Comparison of ENCODE assay signal across 1 cellular context in genomic region chr4:1767770-1768366, GRCh38.
TF ChIP-seq lines count a peak whose summit lies in the region.

No MANE protein-coding gene starts in this region.

TF ChIP-seq in HepG2, 621 proteins besides CTCF, POLR2A, EP300 and RAD21 (continues in another document):
- TF ChIP-seq FLYWCH1 (CRISPR knock-in tag; IDR thresholded peaks at IDR 0.05) (no peak), CEBPZ (IDR thresholded peaks at IDR 0.05; ENCODE audit: low read length) (no peak), ZBTB7B (CRISPR knock-in tag; IDR thresholded peaks at IDR 0.05) (0 out of 2 replicates have a peak, but pooled peaks have one; percentile 5), HNF4G (IDR thresholded peaks at IDR 0.05; ENCODE audit: borderline replicate concordance, low read depth, low read length) (0 out of 2 replicates have a peak, but pooled peaks have one; percentile 1), HNF4G (CRISPR knock-in tag; IDR thresholded peaks at IDR 0.05; ENCODE audit: borderline replicate concordance, low read depth) (no peak), ZNF292 (CRISPR knock-in tag; IDR thresholded peaks at IDR 0.05; ENCODE audit: borderline replicate concordance, low read depth) (no peak), ZNF7 (CRISPR knock-in tag; IDR thresholded peaks at IDR 0.05) (no peak), ZNF3 (CRISPR knock-in tag; IDR thresholded peaks at IDR 0.05) (no peak), ZNF205 (CRISPR knock-in tag; IDR thresholded peaks at IDR 0.05) (no peak), SKIL (CRISPR knock-in tag; IDR thresholded peaks at IDR 0.05; ENCODE audit: borderline replicate concordance) (no peak), NFYB (CRISPR knock-in tag; IDR thresholded peaks at IDR 0.05) (no peak), SMYD3 (CRISPR knock-in tag; IDR thresholded peaks at IDR 0.05) (no peak), TRIM24 (CRISPR knock-in tag; IDR thresholded peaks at IDR 0.05) (no peak), CENPT (CRISPR knock-in tag; IDR thresholded peaks at IDR 0.05; ENCODE audit: low read depth) (no peak), MEF2D (CRISPR knock-in tag; IDR thresholded peaks at IDR 0.05) (no peak), ZNF674 (CRISPR knock-in tag; IDR thresholded peaks at IDR 0.05; ENCODE audit: low read depth) (no peak), ZNF724P (CRISPR knock-in tag; IDR thresholded peaks at IDR 0.05; ENCODE audit: borderline replicate concordance) (no peak), CREM (IDR thresholded peaks at IDR 0.05) (no peak), CREM (CRISPR knock-in tag; IDR thresholded peaks at IDR 0.05) (no peak), ZSCAN9 (CRISPR knock-in tag; IDR thresholded peaks at IDR 0.05; ENCODE audit: borderline replicate concordance) (no peak), ZSCAN30 (CRISPR knock-in tag; IDR thresholded peaks at IDR 0.05) (no peak), ATF6 (CRISPR knock-in tag; conservative IDR thresholded peaks at IDR 0.05) (no peak), MAX (IDR thresholded peaks at IDR 0.05) (no peak), SALL1 (CRISPR knock-in tag; IDR thresholded peaks at IDR 0.05) (no peak), CBX5 (CRISPR knock-in tag; IDR thresholded peaks at IDR 0.05; ENCODE audit: borderline replicate concordance) (0 out of 2 replicates have a peak, but pooled peaks have one; percentile 24), HOXA5 (CRISPR knock-in tag; IDR thresholded peaks at IDR 0.05) (no peak; the same call in 1 of the 2 replicates), ZNF10 (CRISPR knock-in tag; IDR thresholded peaks at IDR 0.05; ENCODE audit: borderline replicate concordance, low read depth) (no peak), CREB3 (CRISPR knock-in tag; IDR thresholded peaks at IDR 0.05) (no peak), MXD3 (CRISPR knock-in tag; IDR thresholded peaks at IDR 0.05) (no peak), HES4 (CRISPR knock-in tag; IDR thresholded peaks at IDR 0.05; ENCODE audit: borderline replicate concordance) (no peak), AGO2 (optimal IDR thresholded peaks at IDR 0.05; ENCODE audit: low read depth, low read length) (no peak), ZNF615 (CRISPR knock-in tag; IDR thresholded peaks at IDR 0.05; ENCODE audit: borderline replicate concordance) (0 out of 2 replicates have a peak, but pooled peaks have one; percentile 29)
- TF ChIP-seq, protein P1, sequence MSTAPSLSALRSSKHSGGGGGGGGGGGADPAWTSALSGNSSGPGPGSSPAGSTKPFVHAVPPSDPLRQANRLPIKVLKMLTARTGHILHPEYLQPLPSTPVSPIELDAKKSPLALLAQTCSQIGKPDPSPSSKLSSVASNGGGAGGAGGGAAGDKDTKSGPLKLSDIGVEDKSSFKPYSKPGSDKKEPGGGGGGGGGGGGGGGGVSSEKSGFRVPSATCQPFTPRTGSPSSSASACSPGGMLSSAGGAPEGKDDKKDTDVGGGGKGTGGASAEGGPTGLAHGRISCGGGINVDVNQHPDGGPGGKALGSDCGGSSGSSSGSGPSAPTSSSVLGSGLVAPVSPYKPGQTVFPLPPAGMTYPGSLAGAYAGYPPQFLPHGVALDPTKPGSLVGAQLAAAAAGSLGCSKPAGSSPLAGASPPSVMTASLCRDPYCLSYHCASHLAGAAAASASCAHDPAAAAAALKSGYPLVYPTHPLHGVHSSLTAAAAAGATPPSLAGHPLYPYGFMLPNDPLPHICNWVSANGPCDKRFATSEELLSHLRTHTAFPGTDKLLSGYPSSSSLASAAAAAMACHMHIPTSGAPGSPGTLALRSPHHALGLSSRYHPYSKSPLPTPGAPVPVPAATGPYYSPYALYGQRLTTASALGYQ (CRISPR knock-in tag; IDR thresholded peaks at IDR 0.05), result peak; percentile 1; the same call in 1 of the 2 replicates
- TF ChIP-seq, protein P2, sequence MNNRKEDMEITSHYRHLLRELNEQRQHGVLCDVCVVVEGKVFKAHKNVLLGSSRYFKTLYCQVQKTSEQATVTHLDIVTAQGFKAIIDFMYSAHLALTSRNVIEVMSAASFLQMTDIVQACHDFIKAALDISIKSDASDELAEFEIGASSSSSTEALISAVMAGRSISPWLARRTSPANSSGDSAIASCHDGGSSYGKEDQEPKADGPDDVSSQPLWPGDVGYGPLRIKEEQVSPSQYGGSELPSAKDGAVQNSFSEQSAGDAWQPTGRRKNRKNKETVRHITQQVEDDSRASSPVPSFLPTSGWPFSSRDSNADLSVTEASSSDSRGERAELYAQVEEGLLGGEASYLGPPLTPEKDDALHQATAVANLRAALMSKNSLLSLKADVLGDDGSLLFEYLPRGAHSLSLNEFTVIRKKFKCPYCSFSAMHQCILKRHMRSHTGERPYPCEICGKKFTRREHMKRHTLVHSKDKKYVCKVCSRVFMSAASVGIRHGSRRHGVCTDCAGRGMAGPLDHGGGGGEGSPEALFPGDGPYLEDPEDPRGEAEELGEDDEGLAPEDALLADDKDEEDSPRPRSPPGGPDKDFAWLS (CRISPR knock-in tag; IDR thresholded peaks at IDR 0.05; ENCODE audit: borderline replicate concordance), result no peak
- TF ChIP-seq, protein P3, sequence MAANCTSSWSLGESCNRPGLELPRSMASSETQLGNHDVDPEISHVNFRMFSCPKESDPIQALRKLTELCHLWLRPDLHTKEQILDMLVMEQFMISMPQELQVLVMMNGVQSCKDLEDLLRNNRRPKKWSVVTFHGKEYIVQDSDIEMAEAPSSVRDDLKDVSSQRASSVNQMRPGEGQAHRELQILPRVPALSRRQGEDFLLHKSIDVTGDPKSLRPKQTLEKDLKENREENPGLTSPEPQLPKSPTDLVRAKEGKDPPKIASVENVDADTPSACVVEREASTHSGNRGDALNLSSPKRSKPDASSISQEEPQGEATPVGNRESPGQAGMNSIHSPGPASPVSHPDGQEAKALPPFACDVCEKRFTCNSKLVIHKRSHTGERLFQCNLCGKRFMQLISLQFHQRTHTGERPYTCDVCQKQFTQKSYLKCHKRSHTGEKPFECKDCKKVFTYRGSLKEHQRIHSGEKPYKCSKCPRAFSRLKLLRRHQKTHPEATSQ (CRISPR knock-in tag; IDR thresholded peaks at IDR 0.05; ENCODE audit: borderline replicate concordance), result 0 out of 2 replicates have a peak, but pooled peaks have one; percentile 59
- TF ChIP-seq, protein P4, sequence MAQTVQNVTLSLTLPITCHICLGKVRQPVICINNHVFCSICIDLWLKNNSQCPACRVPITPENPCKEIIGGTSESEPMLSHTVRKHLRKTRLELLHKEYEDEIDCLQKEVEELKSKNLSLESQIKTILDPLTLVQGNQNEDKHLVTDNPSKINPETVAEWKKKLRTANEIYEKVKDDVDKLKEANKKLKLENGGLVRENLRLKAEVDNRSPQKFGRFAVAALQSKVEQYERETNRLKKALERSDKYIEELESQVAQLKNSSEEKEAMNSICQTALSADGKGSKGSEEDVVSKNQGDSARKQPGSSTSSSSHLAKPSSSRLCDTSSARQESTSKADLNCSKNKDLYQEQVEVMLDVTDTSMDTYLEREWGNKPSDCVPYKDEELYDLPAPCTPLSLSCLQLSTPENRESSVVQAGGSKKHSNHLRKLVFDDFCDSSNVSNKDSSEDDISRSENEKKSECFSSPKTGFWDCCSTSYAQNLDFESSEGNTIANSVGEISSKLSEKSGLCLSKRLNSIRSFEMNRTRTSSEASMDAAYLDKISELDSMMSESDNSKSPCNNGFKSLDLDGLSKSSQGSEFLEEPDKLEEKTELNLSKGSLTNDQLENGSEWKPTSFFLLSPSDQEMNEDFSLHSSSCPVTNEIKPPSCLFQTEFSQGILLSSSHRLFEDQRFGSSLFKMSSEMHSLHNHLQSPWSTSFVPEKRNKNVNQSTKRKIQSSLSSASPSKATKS (CRISPR knock-in tag; IDR thresholded peaks at IDR 0.05), result no peak
- TF ChIP-seq, protein P5, sequence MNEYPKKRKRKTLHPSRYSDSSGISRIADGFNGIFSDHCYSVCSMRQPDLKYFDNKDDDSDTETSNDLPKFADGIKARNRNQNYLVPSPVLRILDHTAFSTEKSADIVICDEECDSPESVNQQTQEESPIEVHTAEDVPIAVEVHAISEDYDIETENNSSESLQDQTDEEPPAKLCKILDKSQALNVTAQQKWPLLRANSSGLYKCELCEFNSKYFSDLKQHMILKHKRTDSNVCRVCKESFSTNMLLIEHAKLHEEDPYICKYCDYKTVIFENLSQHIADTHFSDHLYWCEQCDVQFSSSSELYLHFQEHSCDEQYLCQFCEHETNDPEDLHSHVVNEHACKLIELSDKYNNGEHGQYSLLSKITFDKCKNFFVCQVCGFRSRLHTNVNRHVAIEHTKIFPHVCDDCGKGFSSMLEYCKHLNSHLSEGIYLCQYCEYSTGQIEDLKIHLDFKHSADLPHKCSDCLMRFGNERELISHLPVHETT (CRISPR knock-in tag; conservative IDR thresholded peaks at IDR 0.05), result no peak
